ENCODE assay signal across 9 cellular contexts in genomic region chr4:147924604-147925412, GRCh38.
DNase-seq lines count a peak whose midpoint lies in the region; ATAC-seq and TF ChIP-seq lines count a peak whose summit lies in the region.
"Had no signal": no experiment of that assay in that cellular context is flagged by ENCODE, and none has a peak within 500 bp of the region (broad histone marks: within the 10 kb centered on the region; RNA-seq: fewer than 3 reads in every experiment).

No MANE protein-coding gene starts in this region.

- H3K27ac Mint-ChIP-seq in activated T-helper 2 cell treated with anti-CD3 and anti-CD28 coated beads, Interferon-gamma antibody, Interleukin-2, Interleukin-4, amounts not matched to agents 10 μg/mL and 5 μg/mL and 100 μg/mL, durations not matched to agents 14 hours and 24 hours and 36 hours, result no peak overlapping the region
- H3K27ac Mint-ChIP-seq: stimulated activated naive CD8-positive, alpha-beta T cell treated with anti-CD3 and anti-CD28 coated beads, Interleukin-15, Interleukin-2, amounts not matched to agents 100 ng/mL and 50 ng/mL, for 24 hours had no signal

- peak; percentile 54 for ATAC-seq in HG03108 (IDR thresholded peaks at IDR 0.05; ENCODE audit: unreplicated experiment)
- ATAC-seq in left lung, result peak; percentile 60

- no peak overlapping the region for H3K27ac ChIP-seq in left lung

- peak; percentile 11 to 23 for TF ChIP-seq CTCF in left lung (IDR thresholded peaks at IDR 0.05)

- no peak overlapping the region for H3K4me3 ChIP-seq in left lung

- H3K36me3 ChIP-seq in left lung, result no peaks in the 10 kb centered on the region

- H3K9me3 ChIP-seq in left lung, result no peaks in the 10 kb centered on the region

- H3K36me3 Mint-ChIP-seq in activated T-helper 2 cell treated with anti-CD3 and anti-CD28 coated beads, Interferon-gamma antibody, Interleukin-2, Interleukin-4, amounts not matched to agents 10 μg/mL and 5 μg/mL and 100 μg/mL, durations not matched to agents 14 hours and 24 hours and 36 hours (ENCODE audit: low read depth), result no peaks in the 10 kb centered on the region

- DNase-seq in COR-L47 (lab: John Stamatoyannopoulos, UW) (peak; percentile 32), amniotic epithelial cell (ENCODE audit: low read depth) (peak; percentile 39), left lung (no peak), GDM1 (lab: John Stamatoyannopoulos, UW) (no peak), NCI-H1048 (lab: John Stamatoyannopoulos, UW) (no peak)
- DNase-seq in activated T-helper 2 cell treated with anti-CD3 and anti-CD28 coated beads, Interferon-gamma antibody, Interleukin-2, Interleukin-4, amounts not matched to agents 10 μg/mL and 5 μg/mL and 100 μg/mL, durations not matched to agents 14 hours and 24 hours and 36 hours (ENCODE audit: low spot score), result no peak
- no peak for DNase-seq in stimulated activated CD4-positive, alpha-beta T cell treated with anti-CD3 and anti-CD28 coated beads, Interleukin-2, amount 100 ng/mL, for 48 hours

- peaks cover 5% of the 10 kb centered on the region for H3K4me1 Mint-ChIP-seq in activated T-helper 2 cell treated with anti-CD3 and anti-CD28 coated beads, Interferon-gamma antibody, Interleukin-2, Interleukin-4, amounts not matched to agents 10 μg/mL and 5 μg/mL and 100 μg/mL, durations not matched to agents 14 hours and 24 hours and 36 hours (ENCODE audit: low read depth)

- no peaks in the 10 kb centered on the region for H3K9me3 Mint-ChIP-seq in activated T-helper 2 cell treated with anti-CD3 and anti-CD28 coated beads, Interferon-gamma antibody, Interleukin-2, Interleukin-4, amounts not matched to agents 10 μg/mL and 5 μg/mL and 100 μg/mL, durations not matched to agents 14 hours and 24 hours and 36 hours
- H3K9me3 Mint-ChIP-seq: stimulated activated naive CD8-positive, alpha-beta T cell treated with anti-CD3 and anti-CD28 coated beads, Interleukin-15, Interleukin-2, amounts not matched to agents 100 ng/mL and 50 ng/mL, for 24 hours had no signal

- H3K4me1 ChIP-seq in left lung, result no peaks in the 10 kb centered on the region

- intact Hi-C loops in left lung (cut with DNase I), result no loop called here
- intact Hi-C loops in activated T-helper 2 cell treated with anti-CD3 and anti-CD28 coated beads, Interferon-gamma antibody, Interleukin-2, Interleukin-4, amounts not matched to agents 10 μg/mL and 5 μg/mL and 100 μg/mL, durations not matched to agents 14 hours and 24 hours and 36 hours (cut with micrococcal nuclease), result no loop called here

- no peaks in the 10 kb centered on the region for H3K27me3 Mint-ChIP-seq in activated T-helper 2 cell treated with anti-CD3 and anti-CD28 coated beads, Interferon-gamma antibody, Interleukin-2, Interleukin-4, amounts not matched to agents 10 μg/mL and 5 μg/mL and 100 μg/mL, durations not matched to agents 14 hours and 24 hours and 36 hours (ENCODE audit: low read depth)
- H3K27me3 Mint-ChIP-seq: stimulated activated naive CD8-positive, alpha-beta T cell treated with anti-CD3 and anti-CD28 coated beads, Interleukin-15, Interleukin-2, amounts not matched to agents 100 ng/mL and 50 ng/mL, for 24 hours had no signal

- no peak overlapping the region for H3K4me3 Mint-ChIP-seq in activated T-helper 2 cell treated with anti-CD3 and anti-CD28 coated beads, Interferon-gamma antibody, Interleukin-2, Interleukin-4, amounts not matched to agents 10 μg/mL and 5 μg/mL and 100 μg/mL, durations not matched to agents 14 hours and 24 hours and 36 hours (ENCODE audit: low read depth)
- H3K4me3 Mint-ChIP-seq: stimulated activated naive CD8-positive, alpha-beta T cell treated with anti-CD3 and anti-CD28 coated beads, Interleukin-15, Interleukin-2, amounts not matched to agents 100 ng/mL and 50 ng/mL, for 24 hours had no signal

- no peaks in the 10 kb centered on the region for H3K27me3 ChIP-seq in left lung

Comparison
In these comparisons a context has a peak if more than half of its experiments do, and no peak if none do; other contexts are left out.
1. DNase-seq: peak in COR-L47 (single experiment) and amniotic epithelial cell (single experiment); none in left lung (0 of 2), activated T-helper 2 cell treated with anti-CD3 and anti-CD28 coated beads, Interferon-gamma antibody, Interleukin-2, Interleukin-4, amounts not matched to agents 10 μg/mL and 5 μg/mL and 100 μg/mL, durations not matched to agents 14 hours and 24 hours and 36 hours (single experiment), GDM1 (single experiment), NCI-H1048 (single experiment) and stimulated activated CD4-positive, alpha-beta T cell treated with anti-CD3 and anti-CD28 coated beads, Interleukin-2, amount 100 ng/mL, for 48 hours (0 of 2).